1 cellular context compared by ENCODE assay signal in genomic region chr16:85600905-85601639, GRCh38.
TF ChIP-seq lines count a peak whose summit lies in the region.

No MANE protein-coding gene starts in this region.

TF ChIP-seq in HEK293, 187 proteins besides CTCF, POLR2A, EP300 and RAD21 (continued from another document):
- TF ChIP-seq, protein P1, sequence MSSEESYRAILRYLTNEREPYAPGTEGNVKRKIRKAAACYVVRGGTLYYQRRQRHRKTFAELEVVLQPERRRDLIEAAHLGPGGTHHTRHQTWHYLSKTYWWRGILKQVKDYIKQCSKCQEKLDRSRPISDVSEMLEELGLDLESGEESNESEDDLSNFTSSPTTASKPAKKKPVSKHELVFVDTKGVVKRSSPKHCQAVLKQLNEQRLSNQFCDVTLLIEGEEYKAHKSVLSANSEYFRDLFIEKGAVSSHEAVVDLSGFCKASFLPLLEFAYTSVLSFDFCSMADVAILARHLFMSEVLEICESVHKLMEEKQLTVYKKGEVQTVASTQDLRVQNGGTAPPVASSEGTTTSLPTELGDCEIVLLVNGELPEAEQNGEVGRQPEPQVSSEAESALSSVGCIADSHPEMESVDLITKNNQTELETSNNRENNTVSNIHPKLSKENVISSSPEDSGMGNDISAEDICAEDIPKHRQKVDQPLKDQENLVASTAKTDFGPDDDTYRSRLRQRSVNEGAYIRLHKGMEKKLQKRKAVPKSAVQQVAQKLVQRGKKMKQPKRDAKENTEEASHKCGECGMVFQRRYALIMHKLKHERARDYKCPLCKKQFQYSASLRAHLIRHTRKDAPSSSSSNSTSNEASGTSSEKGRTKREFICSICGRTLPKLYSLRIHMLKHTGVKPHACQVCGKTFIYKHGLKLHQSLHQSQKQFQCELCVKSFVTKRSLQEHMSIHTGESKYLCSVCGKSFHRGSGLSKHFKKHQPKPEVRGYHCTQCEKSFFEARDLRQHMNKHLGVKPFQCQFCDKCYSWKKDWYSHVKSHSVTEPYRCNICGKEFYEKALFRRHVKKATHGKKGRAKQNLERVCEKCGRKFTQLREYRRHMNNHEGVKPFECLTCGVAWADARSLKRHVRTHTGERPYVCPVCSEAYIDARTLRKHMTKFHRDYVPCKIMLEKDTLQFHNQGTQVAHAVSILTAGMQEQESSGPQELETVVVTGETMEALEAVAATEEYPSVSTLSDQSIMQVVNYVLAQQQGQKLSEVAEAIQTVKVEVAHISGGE (tag by site-specific recombination; conservative IDR thresholded peaks at IDR 0.05; ENCODE audit: low read depth), result no peak
- TF ChIP-seq, protein P2, sequence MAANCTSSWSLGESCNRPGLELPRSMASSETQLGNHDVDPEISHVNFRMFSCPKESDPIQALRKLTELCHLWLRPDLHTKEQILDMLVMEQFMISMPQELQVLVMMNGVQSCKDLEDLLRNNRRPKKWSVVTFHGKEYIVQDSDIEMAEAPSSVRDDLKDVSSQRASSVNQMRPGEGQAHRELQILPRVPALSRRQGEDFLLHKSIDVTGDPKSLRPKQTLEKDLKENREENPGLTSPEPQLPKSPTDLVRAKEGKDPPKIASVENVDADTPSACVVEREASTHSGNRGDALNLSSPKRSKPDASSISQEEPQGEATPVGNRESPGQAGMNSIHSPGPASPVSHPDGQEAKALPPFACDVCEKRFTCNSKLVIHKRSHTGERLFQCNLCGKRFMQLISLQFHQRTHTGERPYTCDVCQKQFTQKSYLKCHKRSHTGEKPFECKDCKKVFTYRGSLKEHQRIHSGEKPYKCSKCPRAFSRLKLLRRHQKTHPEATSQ (tag by site-specific recombination; IDR thresholded peaks at IDR 0.05), result no peak
